Comparison of ENCODE assay signal across 22 cellular contexts in genomic region chr17:62887437-62887836, GRCh38.
DNase-seq lines count a peak whose midpoint lies in the region; ATAC-seq, FAIRE-seq and TF ChIP-seq lines count a peak whose summit lies in the region.
"Had no signal": no experiment of that assay in that cellular context is flagged by ENCODE, and none has a peak within 500 bp of the region (broad histone marks: within the 10 kb centered on the region; RNA-seq: fewer than 3 reads in every experiment).

No MANE protein-coding gene starts in this region.

- FAIRE-seq in K562 (lab: Jason Lieb, UNC) = no peak
- FAIRE-seq: D721Med, G401.6, GM12891, GM19239 had no signal

- POLR2A ChIA-PET in IMR-90 (lab: Charles Lee; ENCODE audit: unreplicated experiment) = no interaction called here
- POLR2A ChIA-PET in PC-9 (lab: Charles Lee; ENCODE audit: unreplicated experiment) = no interaction called here
- POLR2A ChIA-PET in K562 (lab: Yijun Ruan, JAX) = interaction anchor here (1.1 kb wide), 1 partner anchor 76 kb away, joined by 3 read pairs; no protein-coding TSS in a partner anchor

- H3K9me3 ChIP-seq in IMR-90 (ENCODE audit: control insufficient read depth, insufficient read depth, low read length) (no peaks in the 10 kb centered on the region), PC-9 (ENCODE audit: insufficient read depth, low read depth) (peaks cover 15% of the 10 kb centered on the region), K562 (replicated peaks; ENCODE audit: control insufficient read depth, insufficient read depth, low read depth, low read length) (no peaks in the 10 kb centered on the region)
- H3K9me3 ChIP-seq: Caco-2 had no signal

- H3K79me1 ChIP-seq in IMR-90 (ENCODE audit: low read depth in 1 of 2, low read length in 2 of 2) = no peaks in the 10 kb centered on the region

- H3K4me1 ChIP-seq in IMR-90 (ENCODE audit: control insufficient read depth, insufficient read depth, low read length) = peaks cover 3% of the 10 kb centered on the region
- H3K4me1 ChIP-seq in PC-9 (replicated peaks; ENCODE audit: insufficient read depth) = peaks cover 30% of the 10 kb centered on the region
- peaks cover 0 to 5% of the 10 kb centered on the region in 2 experiments; a peak in 1 of 5 replicates for H3K4me1 ChIP-seq in K562 (replicated peaks in 1 of 2; ENCODE audit: control insufficient read depth in 2 of 2, insufficient read depth in 2 of 2, low read length in 2 of 2)
- H3K4me1 ChIP-seq in GM23338 (ENCODE audit: insufficient read depth) = peaks cover 12% of the 10 kb centered on the region
- H3K4me1 ChIP-seq: Caco-2 had no signal

- no peak for TF ChIP-seq RAD21 in IMR-90 (IDR thresholded peaks at IDR 0.05; ENCODE audit: low read length)
- no peak for TF ChIP-seq RAD21 in K562 (CRISPR knock-in tag; conservative IDR thresholded peaks at IDR 0.05 in 1 of 2, IDR thresholded peaks at IDR 0.05 in 1 of 2)

- H2BK15ac ChIP-seq in IMR-90 (ENCODE audit: low read depth, low read length) = no peak overlapping the region

- H2BK120ac ChIP-seq in IMR-90 (ENCODE audit: low read depth, low read length) = no peak overlapping the region

- dilution Hi-C loops in IMR-90 (cut with HindIII; ENCODE audit: low sequenced_read_pairs, unreplicated experiment) = no loop called here

- H3K4me1 Mint-ChIP-seq in GM23338 = peaks cover 11% of the 10 kb centered on the region
- H3K4me1 Mint-ChIP-seq: B cell had no signal

- no peak overlapping the region for H3K23ac ChIP-seq in IMR-90 (ENCODE audit: low read depth, low read length)

- no peaks in the 10 kb centered on the region for H3K36me3 Mint-ChIP-seq in GM23338 (ENCODE audit: low read depth)
- H3K36me3 Mint-ChIP-seq: CD8-positive, alpha-beta T cell had no signal

- H3K4me2 ChIP-seq in IMR-90 (ENCODE audit: low read depth, low read length) = no peak overlapping the region
- H3K4me2 ChIP-seq in PC-9 = 0 out of 2 replicates have a peak overlapping the region, but pooled peaks have one; percentile 5
- no peak overlapping the region for H3K4me2 ChIP-seq in K562 (ENCODE audit: insufficient read depth, low read length)
- H3K4me2 ChIP-seq in GM23338 = no peak overlapping the region
- H3K4me2 ChIP-seq: BLaER1 treated with 17β-estradiol and CSF1 and Interleukin-3, amounts not matched to agents 10 nM and 100 nM had no signal

- BruUV-seq in IMR-90 (replicated peaks; lab: Mats Ljungman, UMichigan) = no TSS peak
- BruUV-seq in PC-9 (replicated peaks; lab: Mats Ljungman, UMichigan) = no TSS peak
- no TSS peak for BruUV-seq in K562 (replicated peaks; lab: Mats Ljungman, UMichigan)

- H3F3A ChIP-seq in PC-9 (ENCODE audit: insufficient read depth, low read depth) (peaks cover 24% of the 10 kb centered on the region), GM23338 (replicated peaks; ENCODE audit: low read depth) (no peaks in the 10 kb centered on the region)

- H3K9ac ChIP-seq in IMR-90 (ENCODE audit: low read depth, low read length) (no peak overlapping the region), K562 (ENCODE audit: insufficient read depth in 1 of 2, low read depth in 2 of 2, low read length in 2 of 2) (no peak overlapping the region)
- H3K9ac ChIP-seq: BLaER1 treated with 17β-estradiol and CSF1 and Interleukin-3, amounts not matched to agents 10 nM and 100 nM had no signal

- H3K36me3 ChIP-seq in IMR-90 (ENCODE audit: control insufficient read depth, insufficient read depth, low read length) (no peaks in the 10 kb centered on the region), PC-9 (ENCODE audit: low read depth) (no peaks in the 10 kb centered on the region), K562 (ENCODE audit: control insufficient read depth, insufficient read depth, low read length) (no peaks in the 10 kb centered on the region), GM23338 (ENCODE audit: insufficient read depth) (no peaks in the 10 kb centered on the region)
- H3K36me3 ChIP-seq: BLaER1 treated with 17β-estradiol and CSF1 and Interleukin-3, amounts not matched to agents 10 nM and 100 nM had no signal

- intact Hi-C loops in IMR-90 (cut with micrococcal nuclease) (no loop called here), PC-9 (cut with micrococcal nuclease; ENCODE audit: unreplicated experiment) (no loop called here), K562 (cut with micrococcal nuclease) (no loop called here)

- H2AFZ ChIP-seq in IMR-90 (replicated peaks; ENCODE audit: low read length, poor library complexity) (no peak overlapping the region), PC-9 (no peak overlapping the region), K562 (ENCODE audit: low read depth, low read length) (no peak overlapping the region), GM23338 (no peak overlapping the region)

- H3K27ac ChIP-seq in 22Rv1 = peak overlapping the region; percentile 38; the same call in 1 of the 2 replicates
- H3K27ac ChIP-seq in IMR-90 (ENCODE audit: insufficient read depth, low read length) = no peak overlapping the region
- H3K27ac ChIP-seq in PC-9 = no peak overlapping the region
- H3K27ac ChIP-seq in K562 (ENCODE audit: extremely low read depth, low read depth, low read length) = no peak overlapping the region
- no peak overlapping the region for H3K27ac ChIP-seq in GM23338 (ENCODE audit: low read depth)
- H3K27ac ChIP-seq: BLaER1 treated with 17β-estradiol and CSF1 and Interleukin-3, amounts not matched to agents 10 nM and 100 nM; C4-2B had no signal

- H4K5ac ChIP-seq in IMR-90 (ENCODE audit: low read depth, low read length) = no peak overlapping the region

- CTCF ChIA-PET in IMR-90 (lab: Yijun Ruan, JAX) (interaction anchor here (0.6 to 1.0 kb wide), 2 partner anchors 9 to 117 kb away, joined by 4 read pairs; no protein-coding TSS in a partner anchor), PC-9 (lab: Charles Lee) (no interaction called here), K562 (lab: Yijun Ruan, JAX; ENCODE audit: low intra/inter-chr PET ratio) (no interaction called here)

- ATAC-seq in IMR-90 (ENCODE audit: low read depth) (no peak), K562 (no peak), GM23338 (no peak)
- ATAC-seq: A549; CD8-positive, alpha-beta T cell had no signal

- no peak overlapping the region for H3K27ac Mint-ChIP-seq in GM23338
- H3K27ac Mint-ChIP-seq: B cell; CD4-positive, alpha-beta T cell; CD8-positive, alpha-beta T cell had no signal

- no peak overlapping the region for H3K14ac ChIP-seq in IMR-90 (replicated peaks; ENCODE audit: low read depth, low read length)

- H2AK9ac ChIP-seq in IMR-90 (replicated peaks; ENCODE audit: low read depth, low read length, poor library complexity) = no peak overlapping the region

- in situ Hi-C loops in IMR-90 (cut with MboI; ENCODE audit: low sequenced_read_pairs) (no loop called here), K562 (cut with MboI) (no loop called here)

- H4K91ac ChIP-seq in IMR-90 (ENCODE audit: insufficient read depth, low read depth, low read length) = no peak overlapping the region

- H3K4ac ChIP-seq in IMR-90 (ENCODE audit: low read depth, low read length) = no peak overlapping the region

- H3K4me3 Mint-ChIP-seq in GM23338 = no peak overlapping the region
- H3K4me3 Mint-ChIP-seq: B cell; CD4-positive, alpha-beta T cell; CD8-positive, alpha-beta T cell had no signal

- H2AK5ac ChIP-seq in IMR-90 (ENCODE audit: low read depth, low read length) = no peak overlapping the region

- H3K9me3 Mint-ChIP-seq in GM23338 = peaks cover 3% of the 10 kb centered on the region; the same call in 2 of the 3 replicates

- WGBS in IMR-90 (ENCODE audit: extremely low coverage in 2 of 2, insufficient read length in 1 of 2), 2 experiments = no CpG with 5 or more reads among the region's 3 CpGs
- 2% methylated on average over 3 of the region's 3 CpGs for WGBS in K562 (ENCODE audit: insufficient coverage, low coverage, missing lambda C conversion rate)

- 0 out of 2 replicates have a peak, but pooled peaks cover 3% of the 10 kb centered on the region for H3K9me1 ChIP-seq in IMR-90 (ENCODE audit: insufficient read depth, low read length)
- H3K9me1 ChIP-seq in K562 (ENCODE audit: control insufficient read depth, insufficient read depth, low read length) = no peaks in the 10 kb centered on the region

- H3K56ac ChIP-seq in IMR-90 (ENCODE audit: extremely low read depth, insufficient read depth, low read length) = no peak overlapping the region

- no peak for TF ChIP-seq EP300 in K562 (IDR thresholded peaks at IDR 0.05; ENCODE audit: low read length)

- H2BK5ac ChIP-seq in IMR-90 (ENCODE audit: low read depth, low read length, poor library complexity, severe bottlenecking) = no peak overlapping the region

- H4K8ac ChIP-seq in IMR-90 (ENCODE audit: low read depth in 2 of 2, low read length in 2 of 2) = no peak overlapping the region

- H3K9me2 ChIP-seq in PC-9 (ENCODE audit: insufficient read depth) = no peaks in the 10 kb centered on the region
- H3K9me2 ChIP-seq in GM23338 (ENCODE audit: insufficient read depth) = no peaks in the 10 kb centered on the region

- 0 out of 2 replicates have a peak overlapping the region, but pooled peaks have one; percentile 20 for H2BK20ac ChIP-seq in IMR-90 (ENCODE audit: low read depth, low read length)

- H3K27me3 ChIP-seq in IMR-90 (ENCODE audit: control insufficient read depth, insufficient read depth, low read length) = no peaks in the 10 kb centered on the region
- no peaks in the 10 kb centered on the region for H3K27me3 ChIP-seq in PC-9 (ENCODE audit: insufficient read depth, low read depth)
- H3K27me3 ChIP-seq in K562 (ENCODE audit: control insufficient read depth in 2 of 2, insufficient read depth in 2 of 2, low read length in 2 of 2) = no peaks in the 10 kb centered on the region
- no peaks in the 10 kb centered on the region for H3K27me3 ChIP-seq in GM23338 (ENCODE audit: insufficient read depth)
- H3K27me3 ChIP-seq: BLaER1 treated with 17β-estradiol and CSF1 and Interleukin-3, amounts not matched to agents 10 nM and 100 nM had no signal

- H3K4me3 ChIP-seq in IMR-90 (ENCODE audit: insufficient read depth, low read depth, low read length) (no peak overlapping the region), PC-9 (no peak overlapping the region), K562 (no peak overlapping the region), GM23338 (no peak overlapping the region)
- H3K4me3 ChIP-seq: A549; BLaER1 treated with 17β-estradiol and CSF1 and Interleukin-3, amounts not matched to agents 10 nM and 100 nM had no signal

- TF ChIP-seq CTCF in 22Rv1 (IDR thresholded peaks at IDR 0.05) = no peak
- TF ChIP-seq CTCF in IMR-90 (conservative IDR thresholded peaks at IDR 0.05; ENCODE audit: low read depth, low read length) = no peak
- no peak for TF ChIP-seq CTCF in PC-9 (conservative IDR thresholded peaks at IDR 0.05)
- no peak for TF ChIP-seq CTCF in K562 (IDR thresholded peaks at IDR 0.05 in 2 of 3, conservative IDR thresholded peaks at IDR 0.05 in 1 of 3; ENCODE audit: insufficient read depth in 2 of 3, low read depth in 1 of 3, low read length in 3 of 3)
- TF ChIP-seq CTCF in GM23338 (conservative IDR thresholded peaks at IDR 0.05; ENCODE audit: low read depth in 2 of 2) = no peak

- no peaks in the 10 kb centered on the region for H3K79me2 ChIP-seq in PC-9 (ENCODE audit: low read depth)
- H3K79me2 ChIP-seq in K562 (ENCODE audit: control insufficient read depth, insufficient read depth, low read length) = no peaks in the 10 kb centered on the region
- no peaks in the 10 kb centered on the region for H3K79me2 ChIP-seq in GM23338 (replicated peaks; ENCODE audit: insufficient read depth)

- TF ChIP-seq POLR2A in IMR-90 (IDR thresholded peaks at IDR 0.05; ENCODE audit: low read depth, low read length) (no peak), K562 (conservative IDR thresholded peaks at IDR 0.05) (no peak)

- DNase-seq in IMR-90 = no peak
- DNase-seq in PC-9 = no peak
- DNase-seq in K562 (ENCODE audit: extremely low read depth in 1 of 4, low spot score in 3 of 4) = no peak
- no peak for DNase-seq in SHP77 treated with DMSO at 0.1 percent for 48 hours (lab: John Stamatoyannopoulos, UW)
- DNase-seq in SW 1271 (lab: John Stamatoyannopoulos, UW) = no peak
- DNase-seq in GM23338 (ENCODE audit: low spot score) = no peak
- DNase-seq: AML-193; Caco-2; Calu3; CD4-positive, alpha-beta T cell; CD8-positive, alpha-beta T cell; DMS79 treated with DMSO at 0.1 percent for 48 hours; GF-D8 had no signal

- no peak overlapping the region for H3K18ac ChIP-seq in IMR-90 (ENCODE audit: low read depth, low read length)

- H4K20me1 ChIP-seq in IMR-90 (ENCODE audit: insufficient read depth, low read length) (no peaks in the 10 kb centered on the region), PC-9 (ENCODE audit: insufficient read depth) (no peaks in the 10 kb centered on the region), K562 (replicated peaks; ENCODE audit: control insufficient read depth, insufficient read depth, low read length) (no peaks in the 10 kb centered on the region), GM23338 (replicated peaks; ENCODE audit: insufficient read depth) (no peaks in the 10 kb centered on the region)
- H4K20me1 ChIP-seq: BLaER1 treated with 17β-estradiol and CSF1 and Interleukin-3, amounts not matched to agents 10 nM and 100 nM had no signal

- H3K27me3 Mint-ChIP-seq in GM23338 (ENCODE audit: insufficient read depth, low read depth, poor library complexity) = peaks cover 2% of the 10 kb centered on the region
